Comparison of ENCODE assay signal across 2 cellular contexts in genomic region chr5:72316-73180, GRCh38. TPM values are rescaled to one million over a fixed set of nuclear protein-coding genes. Genes with fewer than 3 reads are reported as not detected.
"Had no signal": no experiment of that assay in that cellular context is flagged by ENCODE, and none has a peak within 500 bp of the region (broad histone marks: within the 10 kb centered on the region; RNA-seq: fewer than 3 reads in every experiment).

No MANE protein-coding gene starts in this region.

RNA-seq across cellular contexts. Expression of gene PLEKHG4B, which starts 19.4 kb away (rescaled TPM):
- total RNA-seq: pulmonary artery endothelial cell had no signal
- polyA plus RNA-seq: naive thymus-derived CD4-positive, alpha-beta T cell had no signal
